In the genomic region with DNA sequence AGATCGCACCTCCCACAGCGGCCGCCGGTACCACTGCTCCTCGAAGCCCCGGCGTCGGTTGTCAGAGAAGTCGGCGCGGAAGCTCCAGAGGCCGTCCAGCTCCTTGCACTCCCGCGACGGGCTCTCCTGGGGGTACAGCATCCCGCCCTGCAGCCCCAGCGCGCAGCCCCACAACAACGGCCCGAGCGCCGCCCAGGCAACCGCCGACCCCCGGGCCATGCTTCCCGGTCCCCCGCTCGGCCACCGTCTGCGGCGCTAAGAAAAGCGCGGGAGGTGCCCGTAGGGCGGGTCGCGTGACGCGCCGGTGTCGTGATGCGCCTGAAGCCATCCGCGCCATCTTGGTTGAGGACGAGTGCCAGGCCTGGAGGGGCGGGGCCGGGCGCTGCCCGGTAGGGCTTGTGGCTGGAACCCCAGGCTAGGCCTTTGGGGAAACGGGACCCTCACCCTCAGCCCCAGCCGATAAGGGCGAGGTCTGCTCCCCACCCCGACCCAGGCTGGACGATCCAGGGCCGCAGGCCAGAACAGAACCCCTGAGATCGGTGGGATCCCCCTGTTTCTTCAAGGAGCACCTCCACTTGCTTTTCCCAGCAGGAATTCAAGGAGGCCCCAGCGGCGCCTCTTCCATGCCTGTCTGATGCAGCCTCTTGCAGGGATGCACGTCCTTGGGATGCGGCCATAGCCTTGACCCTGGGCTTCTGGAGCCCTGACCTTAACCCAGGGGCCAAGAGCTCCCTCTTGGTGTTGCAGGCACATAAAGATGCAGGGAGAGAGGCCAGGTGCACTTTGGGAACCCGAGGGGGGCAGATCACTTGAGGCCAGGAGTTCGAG, we compare ENCODE assay signal across 8 cellular contexts. TPM values are rescaled to one million over a fixed set of nuclear protein-coding genes. Genes with fewer than 3 reads are reported as not detected.
DNase-seq lines count a peak whose midpoint lies in the region; ATAC-seq and TF ChIP-seq lines count a peak whose summit lies in the region.

A gene (minus strand): TSS at position 249 of the 828 bp plus-strand sequence. CDS start 30 bp downstream, at position 219.

- peaks cover 4% of the 10 kb centered on the region for H3K4me1 ChIP-seq in prostate gland (replicated peaks)

- peak within 1 kb of the TSS; percentile 84 for H3K27ac ChIP-seq in angular gyrus (ENCODE audit: low read depth, low read length)
- peak within 1 kb of the TSS; percentile 64 to 66 for H3K27ac ChIP-seq in prostate gland

- intact Hi-C loops in left ventricle myocardium superior (cut with micrococcal nuclease), result no loop called here
- intact Hi-C loops in prostate gland (cut with DNase I), result loop anchor here (5.0 to 10.0 kb wide), 2 partner anchors 107 to 215 kb away; a partner anchor contains a TSS

- DNase-seq in NCI-H187 treated with DMSO at 0.1 percent for 48 hours (lab: John Stamatoyannopoulos, UW), result peak; percentile 57
- peak; percentile 75 to 94 (median 83) for DNase-seq in T-helper 2 cell
- peak; percentile 96 for DNase-seq in left ventricle myocardium superior
- peak; percentile 87 for DNase-seq in prostate gland (ENCODE audit: low spot score)
- DNase-seq in ureter (ENCODE audit: low spot score), result peak; percentile 94

- H3K36me3 ChIP-seq in prostate gland, result no peaks in the 10 kb centered on the region

- peak; percentile 76 for TF ChIP-seq POLR2A in prostate gland (IDR thresholded peaks at IDR 0.05)

- peak in 1 of 4 experiments; percentile 23 for TF ChIP-seq CTCF in prostate gland (IDR thresholded peaks at IDR 0.05)

- no peaks in the 10 kb centered on the region for H3K27me3 ChIP-seq in prostate gland (replicated peaks; ENCODE audit: insufficient read depth)

- H3K4me3 ChIP-seq in prostate gland, result peak within 1 kb of the TSS; percentile 71 to 78

- 2% methylated on average over 57 of the region's 62 CpGs for WGBS in prostate gland

- ATAC-seq in GM18502 (IDR thresholded peaks at IDR 0.05; ENCODE audit: poor library complexity, unreplicated experiment) (peak; percentile 89), HG02943 (IDR thresholded peaks at IDR 0.05; ENCODE audit: low read depth, unreplicated experiment) (peak; percentile 74), left ventricle myocardium superior (peak; percentile 99)

- H3K9me3 ChIP-seq in prostate gland, result no peaks in the 10 kb centered on the region

RNA-seq across cellular contexts. Expression of the gene that starts here (rescaled TPM):
- 17.8 TPM for total RNA-seq in left ventricle myocardium superior
- total RNA-seq in prostate gland, result 10 to 100 TPM; 33.7 to 35.9 TPM
- 48.7 TPM for total RNA-seq in ureter

Comparison
In these comparisons a context has a peak if more than half of its experiments do, and no peak if none do; other contexts are left out.
1. Peak in every context shown above with its lines: DNase-seq, ATAC-seq, H3K4me3 ChIP-seq and H3K27ac ChIP-seq.